In genomic region chr17:34961093-34961911, GRCh38 we compare ENCODE assay signal across 8 cellular contexts. TPM values are rescaled to one million over a fixed set of nuclear protein-coding genes. Genes with fewer than 3 reads are reported as not detected.
DNase-seq lines count a peak whose midpoint lies in the region; ATAC-seq lines count a peak whose summit lies in the region.

A gene with protein sequence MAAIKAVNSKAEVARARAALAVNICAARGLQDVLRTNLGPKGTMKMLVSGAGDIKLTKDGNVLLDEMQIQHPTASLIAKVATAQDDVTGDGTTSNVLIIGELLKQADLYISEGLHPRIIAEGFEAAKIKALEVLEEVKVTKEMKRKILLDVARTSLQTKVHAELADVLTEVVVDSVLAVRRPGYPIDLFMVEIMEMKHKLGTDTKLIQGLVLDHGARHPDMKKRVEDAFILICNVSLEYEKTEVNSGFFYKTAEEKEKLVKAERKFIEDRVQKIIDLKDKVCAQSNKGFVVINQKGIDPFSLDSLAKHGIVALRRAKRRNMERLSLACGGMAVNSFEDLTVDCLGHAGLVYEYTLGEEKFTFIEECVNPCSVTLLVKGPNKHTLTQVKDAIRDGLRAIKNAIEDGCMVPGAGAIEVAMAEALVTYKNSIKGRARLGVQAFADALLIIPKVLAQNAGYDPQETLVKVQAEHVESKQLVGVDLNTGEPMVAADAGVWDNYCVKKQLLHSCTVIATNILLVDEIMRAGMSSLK (minus strand): TSS chr17:34961460. CDS start chr17:34961393, 67 bp downstream.
Gene ZNF830 (plus strand): TSS chr17:34961540. CDS start chr17:34961567, 27 bp downstream.

- H3K36me3 Mint-ChIP-seq in activated CD4-positive, alpha-beta T cell treated with anti-CD3 and anti-CD28 coated beads, Interleukin-2, amount 10 ng/mL, durations not matched to agents 7 days and 5 days (ENCODE audit: low read depth), result peaks cover 20% of the 10 kb centered on the region

- no peaks in the 10 kb centered on the region for H3K27me3 ChIP-seq in BLaER1

- peak; percentile 87 for ATAC-seq in GM19324 (IDR thresholded peaks at IDR 0.05; ENCODE audit: low FRiP score, unreplicated experiment)
- peak; percentile 94 for ATAC-seq in HG03460 (IDR thresholded peaks at IDR 0.05; ENCODE audit: unreplicated experiment)

- POLR2A ChIA-PET in activated CD4-positive, alpha-beta T cell treated with anti-CD3 and anti-CD28 coated beads, Interleukin-2, amount 10 ng/mL, durations not matched to agents 7 days and 5 days (lab: Charles Lee), result no interaction called here

- peak within 1 kb of the TSS; percentile 90 for H3K4me2 ChIP-seq in BLaER1

- peaks cover 4% of the 10 kb centered on the region for H3K27me3 Mint-ChIP-seq in activated CD4-positive, alpha-beta T cell treated with anti-CD3 and anti-CD28 coated beads, Interleukin-2, amount 10 ng/mL, durations not matched to agents 7 days and 5 days

- H3K4me1 ChIP-seq in BLaER1, result peaks cover 24% of the 10 kb centered on the region

- no peaks in the 10 kb centered on the region for H4K20me1 ChIP-seq in BLaER1

- peaks cover 35% of the 10 kb centered on the region for H3K4me1 Mint-ChIP-seq in activated CD4-positive, alpha-beta T cell treated with anti-CD3 and anti-CD28 coated beads, Interleukin-2, amount 10 ng/mL, durations not matched to agents 7 days and 5 days

- H3K27ac Mint-ChIP-seq in activated CD4-positive, alpha-beta T cell treated with anti-CD3 and anti-CD28 coated beads, Interleukin-2, amount 10 ng/mL, durations not matched to agents 7 days and 5 days, result peak within 1 kb of the TSS; percentile 99

- peak within 1 kb of the TSS; percentile 95 for H3K27ac ChIP-seq in BLaER1

- peak within 1 kb of the TSS; percentile 92 for H3K9ac ChIP-seq in BLaER1

- peak; percentile 91 to 96 for DNase-seq in NCI-H526 (lab: John Stamatoyannopoulos, UW)
- peak; percentile 95 for DNase-seq in activated CD4-positive, alpha-beta T cell treated with anti-CD3 and anti-CD28 coated beads, Interleukin-2, amount 10 ng/mL, durations not matched to agents 7 days and 5 days
- peak; percentile 98 for DNase-seq in dedifferentiated amniotic fluid mesenchymal stem cell (ENCODE audit: extremely low spot score)
- peak; percentile 99 for DNase-seq in left kidney (ENCODE audit: low read depth, low spot score)
- peak; percentile 91 for DNase-seq in stimulated activated CD4-positive, alpha-beta T cell treated with anti-CD3 and anti-CD28 coated beads, Interleukin-1b, Interleukin-23, amount 100 ng/mL, for 48 hours

- H3K9me3 Mint-ChIP-seq in activated CD4-positive, alpha-beta T cell treated with anti-CD3 and anti-CD28 coated beads, Interleukin-2, amount 10 ng/mL, durations not matched to agents 7 days and 5 days, result peaks cover 2% of the 10 kb centered on the region

- CTCF ChIA-PET in activated CD4-positive, alpha-beta T cell treated with anti-CD3 and anti-CD28 coated beads, Interleukin-2, amount 10 ng/mL, durations not matched to agents 7 days and 5 days (lab: Charles Lee), result no interaction called here

- no peaks in the 10 kb centered on the region for H3K9me3 ChIP-seq in BLaER1

- H3K4me3 Mint-ChIP-seq in activated CD4-positive, alpha-beta T cell treated with anti-CD3 and anti-CD28 coated beads, Interleukin-2, amount 10 ng/mL, durations not matched to agents 7 days and 5 days, result peak within 1 kb of the TSS; percentile 99

- H3K4me3 ChIP-seq in BLaER1, result peak within 1 kb of the TSS; percentile 89

- peaks cover 23% of the 10 kb centered on the region for H3K36me3 ChIP-seq in BLaER1

RNA-seq across cellular contexts. Expression of the first gene that starts in this region (rescaled TPM):
- total RNA-seq in activated CD4-positive, alpha-beta T cell treated with anti-CD3 and anti-CD28 coated beads, Interleukin-2, amount 10 ng/mL, durations not matched to agents 7 days and 5 days, result 1 to 10 TPM; 1.7 to 2.0 TPM

RNA-seq across cellular contexts. Expression of gene ZNF830, which starts in this region (rescaled TPM):
- total RNA-seq in activated CD4-positive, alpha-beta T cell treated with anti-CD3 and anti-CD28 coated beads, Interleukin-2, amount 10 ng/mL, durations not matched to agents 7 days and 5 days, result 10 to 100 TPM; 24.4 to 25.0 TPM

Comparison
In these comparisons a context has a peak if more than half of its experiments do, and no peak if none do; other contexts are left out.
1. Peak in every context shown above with its lines: DNase-seq, ATAC-seq, H3K4me3 ChIP-seq and H3K27ac ChIP-seq.